ENCODE assay signal across 29 cellular contexts in genomic region chr10:22925088-22925487, GRCh38. TPM values are rescaled to one million over a fixed set of nuclear protein-coding genes. Genes with fewer than 3 reads are reported as not detected.
"Had no signal": no experiment of that assay in that cellular context is flagged by ENCODE, and none has a peak within 500 bp of the region (broad histone marks: within the 10 kb centered on the region; RNA-seq: fewer than 3 reads in every experiment).

No MANE protein-coding gene starts in this region.

- H3K36me3 ChIP-seq: neural progenitor cell, ovary, spleen, suprapubic skin, tibial artery, transverse colon, upper lobe of right lung, uterus had no signal

- H3K4me2 ChIP-seq: neural progenitor cell, smooth muscle cell had no signal

- H3K9me3 ChIP-seq: ovary, psoas muscle, suprapubic skin, testis, transverse colon, upper lobe of right lung, uterus had no signal

- ATAC-seq: natural killer cell; psoas muscle; right cardiac atrium; sciatic nerve; stimulated activated memory B cell treated with anti-CD40 and anti-IgM and Interleukin-4, amounts not matched to agents 10 μg/mL and 1 μg/mL and 100 μg/mL, for 72 hours; stimulated activated naive CD8-positive, alpha-beta T cell treated with anti-CD3 and anti-CD28 coated beads, Interleukin-15, amount 100 ng/mL, for 72 hours; stimulated activated naive CD8-positive, alpha-beta T cell treated with anti-CD3 and anti-CD28 coated beads, Interleukin-15, Interleukin-2, amounts not matched to agents 100 U/mL and 50 U/mL, for 24 hours; upper lobe of right lung had no signal

- H3K4me1 ChIP-seq: neural progenitor cell, parathyroid adenoma, psoas muscle, testis, upper lobe of right lung, uterus had no signal

- H3K27ac ChIP-seq: neural progenitor cell, ovary, parathyroid adenoma, psoas muscle, skin epidermis, spleen, suprapubic skin, testis, tibial artery, transverse colon, upper lobe of right lung, uterus had no signal

- H2AFZ ChIP-seq: neural progenitor cell, parathyroid adenoma had no signal

- H3K9ac ChIP-seq: neural progenitor cell, parathyroid adenoma had no signal

- H3K4me3 ChIP-seq: neural progenitor cell, ovary, psoas muscle, skin epidermis, smooth muscle cell, spleen, suprapubic skin, testis, tibial artery, transverse colon, upper lobe of right lung, uterus had no signal

- H3K79me2 ChIP-seq: parathyroid adenoma had no signal

- DNase-seq: natural killer cell; occipital lobe; ovary; posterior cingulate gyrus; psoas muscle; right cardiac atrium; spleen; stimulated activated CD4-positive, alpha-beta T cell treated with anti-CD3 and anti-CD28 coated beads, Interleukin-12 subunit alpha, Interleukin-12 subunit beta, amount 100 ng/mL, for 4 hours; stimulated activated CD4-positive, alpha-beta T cell treated with anti-CD3 and anti-CD28 coated beads, Interleukin-1b, Interleukin-23, amount 100 ng/mL, for 48 hours; stimulated activated CD4-positive, alpha-beta T cell treated with anti-CD3 and anti-CD28 coated beads, Interleukin-4, amount 100 ng/mL, for 1 hour; stimulated activated CD4-positive, alpha-beta T cell treated with anti-CD3 and anti-CD28 coated beads, Interleukin-4, amount 100 ng/mL, for 4 hours; stimulated activated CD8-positive, alpha-beta memory T cell treated with anti-CD3 and anti-CD28 coated beads, Interleukin-4, amount 100 ng/mL, for 48 hours; stimulated activated naive CD4-positive, alpha-beta T cell; stimulated activated naive CD8-positive, alpha-beta T cell treated with anti-CD3 and anti-CD28 coated beads, Interleukin-15, amount 100 ng/mL, for 72 hours; stimulated activated naive CD8-positive, alpha-beta T cell treated with anti-CD3 and anti-CD28 coated beads, Interleukin-15, Interleukin-2, amounts not matched to agents 100 U/mL and 50 U/mL, for 24 hours; substantia nigra; testis; tibial artery; transverse colon; upper lobe of right lung; uterus had no signal

- H3K27me3 ChIP-seq: ovary, testis, uterus had no signal

RNA-seq across cellular contexts. Expression of gene ARMC3, which starts 2.8 kb away (rescaled TPM):
- total RNA-seq: psoas muscle, right cardiac atrium, smooth muscle cell, transverse colon, upper lobe of right lung had no signal
- polyA plus RNA-seq: ovary, psoas muscle, right cardiac atrium, spleen, urinary bladder had no signal
